ENCODE assay signal across 18 cellular contexts in genomic region chr14:93246534-93246933, GRCh38. TPM values are rescaled to one million over a fixed set of nuclear protein-coding genes. Genes with fewer than 3 reads are reported as not detected.
DNase-seq lines count a peak whose midpoint lies in the region; ATAC-seq, FAIRE-seq and TF ChIP-seq lines count a peak whose summit lies in the region.
"Had no signal": no experiment of that assay in that cellular context is flagged by ENCODE, and none has a peak within 500 bp of the region (broad histone marks: within the 10 kb centered on the region; RNA-seq: fewer than 3 reads in every experiment).

No MANE protein-coding gene starts in this region.

- DNase-seq in CD4-positive, CD25-positive, alpha-beta regulatory T cell, result no peak
- DNase-seq in M059J (ENCODE audit: low read depth) (peak; percentile 9), SK-N-MC (ENCODE audit: low read depth, low spot score) (no peak), WTC11 (ENCODE audit: low spot score) (no peak), NCI-H526 (lab: John Stamatoyannopoulos, UW) (no peak), Right ventricle myocardium inferior (ENCODE audit: missing footprints) (no peak), right atrium auricular region (ENCODE audit: low spot score) (no peak)
- DNase-seq: C1 segment of cervical spinal cord; Caco-2; CD8-positive, alpha-beta T cell; DMS153; EL; GF-D8; H7; HCEC 1CT had no signal

- H3K9me3 Mint-ChIP-seq in CD4-positive, CD25-positive, alpha-beta regulatory T cell, result no peaks in the 10 kb centered on the region
- H3K9me3 Mint-ChIP-seq in WTC11, result no peaks in the 10 kb centered on the region
- H3K9me3 Mint-ChIP-seq: CD8-positive, alpha-beta T cell had no signal

- ATAC-seq in CD4-positive, CD25-positive, alpha-beta regulatory T cell (ENCODE audit: low read depth in 2 of 2), result no peak
- ATAC-seq in WTC11 (no peak), Right ventricle myocardium inferior (no peak)
- ATAC-seq: CD8-positive, alpha-beta T cell had no signal

- TF ChIP-seq CTCF in WTC11 (IDR thresholded peaks at IDR 0.05) (no peak), right atrium auricular region (IDR thresholded peaks at IDR 0.05) (no peak)

- no peaks in the 10 kb centered on the region for H3K9me3 ChIP-seq in CD4-positive, CD25-positive, alpha-beta regulatory T cell (ENCODE audit: control insufficient read depth in 2 of 2, low read length in 2 of 2)
- no peaks in the 10 kb centered on the region for H3K9me3 ChIP-seq in SK-N-MC (ENCODE audit: low read depth, low read length)
- no peaks in the 10 kb centered on the region for H3K9me3 ChIP-seq in right atrium auricular region
- H3K9me3 ChIP-seq: Caco-2 had no signal

- FAIRE-seq in G401.6 (lab: Jason Lieb, UNC), result peak; percentile 13
- FAIRE-seq: GM12892, H1 had no signal

- CTCF ChIA-PET in WTC11 (lab: Charles Lee), result no interaction called here

- H3K27ac ChIP-seq in CD4-positive, CD25-positive, alpha-beta regulatory T cell (ENCODE audit: insufficient read depth, low read length, poor library complexity, severe bottlenecking), result no peak overlapping the region
- H3K27ac ChIP-seq in SK-N-MC (peak overlapping the region; percentile 27; the same call in 1 of the 2 replicates), right atrium auricular region (no peak overlapping the region)

- H3K4me3 Mint-ChIP-seq in CD4-positive, CD25-positive, alpha-beta regulatory T cell, result no peak overlapping the region
- H3K4me3 Mint-ChIP-seq in WTC11, result no peak overlapping the region
- H3K4me3 Mint-ChIP-seq: CD8-positive, alpha-beta T cell had no signal

- intact Hi-C loops in Right ventricle myocardium inferior (cut with DNase I), result no loop called here

- H3K4me1 ChIP-seq in CD4-positive, CD25-positive, alpha-beta regulatory T cell (ENCODE audit: control insufficient read depth, insufficient read depth, low read length, poor library complexity, severe bottlenecking), result no peaks in the 10 kb centered on the region
- H3K4me1 ChIP-seq in right atrium auricular region, result no peaks in the 10 kb centered on the region
- H3K4me1 ChIP-seq: Caco-2 had no signal

- peak overlapping the region in 2 of 3 donors; percentile 50 to 76 for H3K27ac Mint-ChIP-seq in CD4-positive, CD25-positive, alpha-beta regulatory T cell
- no peak overlapping the region for H3K27ac Mint-ChIP-seq in WTC11
- H3K27ac Mint-ChIP-seq: CD8-positive, alpha-beta T cell had no signal

- H3K4me1 Mint-ChIP-seq in CD4-positive, CD25-positive, alpha-beta regulatory T cell, result peaks cover 0 to 5% (median 0%) of the 10 kb centered on the region in 4 donors
- peaks cover 2% of the 10 kb centered on the region for H3K4me1 Mint-ChIP-seq in WTC11

- no peak overlapping the region for H3K4me3 ChIP-seq in CD4-positive, CD25-positive, alpha-beta regulatory T cell (ENCODE audit: low read depth, low read length)
- H3K4me3 ChIP-seq in SK-N-MC (peak overlapping the region; percentile 48; the same call in 1 of the 2 replicates), right atrium auricular region (no peak overlapping the region)

- H3K36me3 Mint-ChIP-seq in CD4-positive, CD25-positive, alpha-beta regulatory T cell, result peaks cover 57% of the 10 kb centered on the region
- H3K36me3 Mint-ChIP-seq in WTC11, result peaks cover 47% of the 10 kb centered on the region

- no peaks in the 10 kb centered on the region for H3K27me3 Mint-ChIP-seq in CD4-positive, CD25-positive, alpha-beta regulatory T cell
- H3K27me3 Mint-ChIP-seq in WTC11 (ENCODE audit: low read depth), result no peaks in the 10 kb centered on the region

- H3K36me3 ChIP-seq in CD4-positive, CD25-positive, alpha-beta regulatory T cell (ENCODE audit: control insufficient read depth, insufficient read depth, low read length), result peaks cover 76% of the 10 kb centered on the region
- H3K36me3 ChIP-seq in SK-N-MC (ENCODE audit: insufficient read depth, low read length), result peaks cover 61% of the 10 kb centered on the region
- H3K36me3 ChIP-seq in right atrium auricular region, result peaks cover 72% of the 10 kb centered on the region

- POLR2A ChIA-PET in WTC11 (lab: Charles Lee), result no interaction called here

- no peaks in the 10 kb centered on the region for H3K27me3 ChIP-seq in CD4-positive, CD25-positive, alpha-beta regulatory T cell (ENCODE audit: control insufficient read depth, insufficient read depth, low read length)
- no peaks in the 10 kb centered on the region for H3K27me3 ChIP-seq in right atrium auricular region

- peak overlapping the region; percentile 39 for H3K9ac ChIP-seq in SK-N-MC (ENCODE audit: insufficient read length)

TF ChIP-seq in WTC11, 78 proteins besides CTCF, POLR2A, EP300 and RAD21 (continues in another document):
- TF ChIP-seq JAZF1 (CRISPR knock-in tag; IDR thresholded peaks at IDR 0.05) (no peak), CBFB (CRISPR knock-in tag; IDR thresholded peaks at IDR 0.05; ENCODE audit: low read depth) (no peak), NR3C1 (CRISPR knock-in tag; conservative IDR thresholded peaks at IDR 0.05; ENCODE audit: low read depth) (no peak), USF1 (CRISPR knock-in tag; IDR thresholded peaks at IDR 0.05) (no peak), IRF1 (CRISPR knock-in tag; IDR thresholded peaks at IDR 0.05) (no peak), RELA (CRISPR knock-in tag; IDR thresholded peaks at IDR 0.05; ENCODE audit: borderline replicate concordance) (no peak), ZNF416 (CRISPR knock-in tag; IDR thresholded peaks at IDR 0.05) (no peak), NFATC4 (CRISPR knock-in tag; IDR thresholded peaks at IDR 0.05) (no peak)
- TF ChIP-seq, protein P1, sequence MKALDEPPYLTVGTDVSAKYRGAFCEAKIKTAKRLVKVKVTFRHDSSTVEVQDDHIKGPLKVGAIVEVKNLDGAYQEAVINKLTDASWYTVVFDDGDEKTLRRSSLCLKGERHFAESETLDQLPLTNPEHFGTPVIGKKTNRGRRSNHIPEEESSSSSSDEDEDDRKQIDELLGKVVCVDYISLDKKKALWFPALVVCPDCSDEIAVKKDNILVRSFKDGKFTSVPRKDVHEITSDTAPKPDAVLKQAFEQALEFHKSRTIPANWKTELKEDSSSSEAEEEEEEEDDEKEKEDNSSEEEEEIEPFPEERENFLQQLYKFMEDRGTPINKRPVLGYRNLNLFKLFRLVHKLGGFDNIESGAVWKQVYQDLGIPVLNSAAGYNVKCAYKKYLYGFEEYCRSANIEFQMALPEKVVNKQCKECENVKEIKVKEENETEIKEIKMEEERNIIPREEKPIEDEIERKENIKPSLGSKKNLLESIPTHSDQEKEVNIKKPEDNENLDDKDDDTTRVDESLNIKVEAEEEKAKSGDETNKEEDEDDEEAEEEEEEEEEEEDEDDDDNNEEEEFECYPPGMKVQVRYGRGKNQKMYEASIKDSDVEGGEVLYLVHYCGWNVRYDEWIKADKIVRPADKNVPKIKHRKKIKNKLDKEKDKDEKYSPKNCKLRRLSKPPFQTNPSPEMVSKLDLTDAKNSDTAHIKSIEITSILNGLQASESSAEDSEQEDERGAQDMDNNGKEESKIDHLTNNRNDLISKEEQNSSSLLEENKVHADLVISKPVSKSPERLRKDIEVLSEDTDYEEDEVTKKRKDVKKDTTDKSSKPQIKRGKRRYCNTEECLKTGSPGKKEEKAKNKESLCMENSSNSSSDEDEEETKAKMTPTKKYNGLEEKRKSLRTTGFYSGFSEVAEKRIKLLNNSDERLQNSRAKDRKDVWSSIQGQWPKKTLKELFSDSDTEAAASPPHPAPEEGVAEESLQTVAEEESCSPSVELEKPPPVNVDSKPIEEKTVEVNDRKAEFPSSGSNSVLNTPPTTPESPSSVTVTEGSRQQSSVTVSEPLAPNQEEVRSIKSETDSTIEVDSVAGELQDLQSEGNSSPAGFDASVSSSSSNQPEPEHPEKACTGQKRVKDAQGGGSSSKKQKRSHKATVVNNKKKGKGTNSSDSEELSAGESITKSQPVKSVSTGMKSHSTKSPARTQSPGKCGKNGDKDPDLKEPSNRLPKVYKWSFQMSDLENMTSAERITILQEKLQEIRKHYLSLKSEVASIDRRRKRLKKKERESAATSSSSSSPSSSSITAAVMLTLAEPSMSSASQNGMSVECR (CRISPR knock-in tag; IDR thresholded peaks at IDR 0.05; ENCODE audit: borderline replicate concordance), result no peak
- TF ChIP-seq, protein P2, sequence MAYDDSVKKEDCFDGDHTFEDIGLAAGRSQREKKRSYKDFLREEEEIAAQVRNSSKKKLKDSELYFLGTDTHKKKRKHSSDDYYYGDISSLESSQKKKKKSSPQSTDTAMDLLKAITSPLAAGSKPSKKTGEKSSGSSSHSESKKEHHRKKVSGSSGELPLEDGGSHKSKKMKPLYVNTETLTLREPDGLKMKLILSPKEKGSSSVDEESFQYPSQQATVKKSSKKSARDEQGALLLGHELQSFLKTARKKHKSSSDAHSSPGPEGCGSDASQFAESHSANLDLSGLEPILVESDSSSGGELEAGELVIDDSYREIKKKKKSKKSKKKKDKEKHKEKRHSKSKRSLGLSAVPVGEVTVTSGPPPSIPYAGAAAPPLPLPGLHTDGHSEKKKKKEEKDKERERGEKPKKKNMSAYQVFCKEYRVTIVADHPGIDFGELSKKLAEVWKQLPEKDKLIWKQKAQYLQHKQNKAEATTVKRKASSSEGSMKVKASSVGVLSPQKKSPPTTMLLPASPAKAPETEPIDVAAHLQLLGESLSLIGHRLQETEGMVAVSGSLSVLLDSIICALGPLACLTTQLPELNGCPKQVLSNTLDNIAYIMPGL (CRISPR knock-in tag; IDR thresholded peaks at IDR 0.05), result no peak

RNA-seq across cellular contexts. Expression of gene UBR7, which starts 39.5 kb away (rescaled TPM):
- 13.2 TPM for total RNA-seq in CD4-positive, CD25-positive, alpha-beta regulatory T cell
- polyA plus RNA-seq in CD4-positive, CD25-positive, alpha-beta regulatory T cell, result 10 to 100 TPM; 36.2 to 45.4 (median 38.2) TPM
- total RNA-seq in M059J (2014; rRNA removed; shearing (Covaris generic)), result 29.7 and 48.2 TPM in 2 replicates
- total RNA-seq in WTC11 (2021) (21.1 to 28.9 TPM (median 24.0 TPM) in 3 replicates), Right ventricle myocardium inferior (20.5 TPM), right atrium auricular region (10 to 100 TPM; 22.6 to 26.2 TPM)

RNA-seq across cellular contexts. Expression of gene GON7, which starts 39.7 kb away (rescaled TPM):
- total RNA-seq in CD4-positive, CD25-positive, alpha-beta regulatory T cell, result 7.1 TPM
- polyA plus RNA-seq in CD4-positive, CD25-positive, alpha-beta regulatory T cell, result 10 to 100 TPM; 25.4 to 31.0 (median 30.4) TPM
- total RNA-seq in M059J (2014; rRNA removed; shearing (Covaris generic)), result 11.4 and 23.5 TPM in 2 replicates
- total RNA-seq in WTC11 (2021) (7.1 to 8.0 TPM (median 7.4 TPM) in 3 replicates), Right ventricle myocardium inferior (15.6 TPM), right atrium auricular region (10 to 100 TPM in 1 of 2 donors, 1 to 10 TPM in 1; 7.8 to 11.9 TPM)
